In genomic region chr1:172041689-172042088, GRCh38 we compare ENCODE assay signal across 9 cellular contexts.
A peak's percentile ranks its signal among the peaks of the same experiment; 100 is the strongest.
DNase-seq lines count a peak whose midpoint lies in the region; ATAC-seq and TF ChIP-seq lines count a peak whose summit lies in the region.
"Had no signal": no experiment of that assay in that cellular context is flagged by ENCODE, and none has a peak within 500 bp of the region (broad histone marks: within the 10 kb centered on the region; RNA-seq: fewer than 3 reads in every experiment).

No MANE protein-coding gene starts in this region.

- no peaks in the 10 kb centered on the region for H3K36me3 ChIP-seq in skeletal muscle satellite cell (ENCODE audit: insufficient read depth, low read length)

- H3K4me1 Mint-ChIP-seq in T-helper 17 cell = peaks cover 2% of the 10 kb centered on the region

- H3K4me3 ChIP-seq in fibroblast of mammary gland (ENCODE audit: control insufficient read depth, low read depth, low read length) (no peak overlapping the region), skeletal muscle satellite cell (ENCODE audit: low read length) (peak overlapping the region; percentile 49)

- in situ Hi-C loops in G401 (cut with HindIII; ENCODE audit: low sequenced_read_pairs) = no loop called here

- H3K36me3 Mint-ChIP-seq in T-helper 17 cell (ENCODE audit: low read depth) = peaks cover 12% of the 10 kb centered on the region

- ATAC-seq in T-helper 17 cell (no peak), HG02759 (IDR thresholded peaks at IDR 0.05; ENCODE audit: unreplicated experiment) (no peak)

- peak overlapping the region; percentile 36 for H3K9ac ChIP-seq in skeletal muscle satellite cell (ENCODE audit: low read depth, low read length)

- no peaks in the 10 kb centered on the region for H3K27me3 Mint-ChIP-seq in T-helper 17 cell

- no peak overlapping the region for H3K4me3 Mint-ChIP-seq in T-helper 17 cell
- H3K4me3 Mint-ChIP-seq: activated T-helper 1 cell treated with anti-CD3 and anti-CD28 coated beads, Interleukin-12 subunit alpha, Interleukin-12 subunit beta, Interleukin-2, Interleukin-4 antibody, amounts not matched to agents 30 ng/mL and 10 ng/mL and 1 ng/mL, durations not matched to agents 14 hours and 24 hours and 36 hours had no signal

- H3K27ac Mint-ChIP-seq in T-helper 17 cell = no peak overlapping the region
- H3K27ac Mint-ChIP-seq: activated T-helper 1 cell treated with anti-CD3 and anti-CD28 coated beads, Interleukin-12 subunit alpha, Interleukin-12 subunit beta, Interleukin-2, Interleukin-4 antibody, amounts not matched to agents 30 ng/mL and 10 ng/mL and 1 ng/mL, durations not matched to agents 14 hours and 24 hours and 36 hours had no signal

- peak overlapping the region; percentile 63 for H3K4me2 ChIP-seq in skeletal muscle satellite cell (ENCODE audit: low read length)

- peak; percentile 30 for DNase-seq in G401 (ENCODE audit: low spot score)
- DNase-seq in RKO (ENCODE audit: low spot score) = peak; percentile 27
- peak; percentile 49 for DNase-seq in fibroblast of mammary gland (ENCODE audit: low read depth)
- no peak for DNase-seq in activated gamma-delta T cell (lab: John Stamatoyannopoulos, UW)
- DNase-seq in T-helper 17 cell = no peak
- no peak for DNase-seq in midbrain (lab: John Stamatoyannopoulos, UW)

- no peaks in the 10 kb centered on the region for H3K27me3 ChIP-seq in skeletal muscle satellite cell (ENCODE audit: control insufficient read depth, insufficient read depth, low read length)

- H3K4me1 ChIP-seq in skeletal muscle satellite cell (ENCODE audit: control insufficient read depth, insufficient read depth, low read length) = peaks cover 18% of the 10 kb centered on the region

- no peaks in the 10 kb centered on the region for H3K9me3 ChIP-seq in skeletal muscle satellite cell (replicated peaks; ENCODE audit: low read length)
- H3K9me3 ChIP-seq in T-helper 17 cell (ENCODE audit: control insufficient read depth, low read length, poor library complexity, severe bottlenecking) = no peaks in the 10 kb centered on the region

- TF ChIP-seq CTCF in fibroblast of mammary gland (conservative IDR thresholded peaks at IDR 0.05; ENCODE audit: control insufficient read depth, insufficient read depth, low read depth, low read length) = peak; percentile 53

Comparison
In these comparisons a context has a peak if more than half of its experiments do, and no peak if none do; other contexts are left out.
1. DNase-seq: peak in G401 (single experiment), RKO (single experiment) and fibroblast of mammary gland (single experiment); none in activated gamma-delta T cell (single experiment), T-helper 17 cell (0 of 3) and midbrain (single experiment).